ENCODE assay signal across 1 cellular context in the genomic region with DNA sequence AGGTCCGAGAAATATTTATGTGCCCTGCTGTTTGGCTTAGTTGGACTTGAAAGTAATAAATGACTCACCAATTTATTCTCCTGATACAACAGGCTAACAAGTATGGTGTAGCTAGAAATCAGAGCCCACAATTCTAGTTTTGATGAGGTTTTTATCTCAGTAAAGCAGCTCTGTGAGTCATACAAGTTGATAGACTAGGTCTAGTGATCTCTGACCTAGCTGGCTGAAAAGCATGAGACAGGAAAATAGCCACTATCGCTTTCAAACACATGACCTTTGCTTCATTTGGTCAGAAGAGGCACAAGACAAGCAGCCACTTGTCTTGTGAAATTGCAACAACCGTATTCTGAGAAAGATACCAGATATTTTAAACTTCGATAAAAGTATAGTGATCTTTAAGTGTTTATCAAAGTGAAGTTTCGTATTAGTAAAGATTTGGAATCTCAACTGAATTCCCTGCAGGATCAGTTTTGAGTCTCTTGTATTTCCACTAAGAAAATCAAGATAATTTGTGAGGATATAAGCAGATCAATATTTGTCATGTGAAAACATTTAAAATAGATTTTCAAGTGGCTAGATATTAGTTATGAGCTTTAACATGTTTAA.
TF ChIP-seq lines count a peak whose summit lies in the region.

No MANE protein-coding gene starts in this region.

TF ChIP-seq in HepG2, 621 proteins besides CTCF, POLR2A, EP300 and RAD21 (continued from another document and continues in another):
- TF ChIP-seq ATF2 (CRISPR knock-in tag; IDR thresholded peaks at IDR 0.05) (no peak), PPARG (CRISPR knock-in tag; conservative IDR thresholded peaks at IDR 0.05) (peak; percentile 97), ZMAT3 (CRISPR knock-in tag; conservative IDR thresholded peaks at IDR 0.05) (no peak), IRF9 (CRISPR knock-in tag; IDR thresholded peaks at IDR 0.05; ENCODE audit: borderline replicate concordance) (no peak), GMEB2 (CRISPR knock-in tag; IDR thresholded peaks at IDR 0.05; ENCODE audit: low read depth) (no peak), NFE2L1 (CRISPR knock-in tag; IDR thresholded peaks at IDR 0.05; ENCODE audit: borderline replicate concordance) (no peak), ZNF615 (CRISPR knock-in tag; IDR thresholded peaks at IDR 0.05; ENCODE audit: borderline replicate concordance) (no peak), HNRNPK (IDR thresholded peaks at IDR 0.05; ENCODE audit: low read depth, low read length, poor library complexity, severe bottlenecking) (no peak), SCMH1 (CRISPR knock-in tag; IDR thresholded peaks at IDR 0.05; ENCODE audit: borderline replicate concordance) (no peak), ZNF446 (CRISPR knock-in tag; IDR thresholded peaks at IDR 0.05) (no peak), JUN (CRISPR knock-in tag; IDR thresholded peaks at IDR 0.05) (0 out of 2 replicates have a peak, but pooled peaks have one; percentile 55), FOXM1 (CRISPR knock-in tag; IDR thresholded peaks at IDR 0.05) (no peak), SP1 (IDR thresholded peaks at IDR 0.05) (no peak), SP1 (CRISPR knock-in tag; IDR thresholded peaks at IDR 0.05) (no peak), GATAD2A (CRISPR knock-in tag; IDR thresholded peaks at IDR 0.05) (peak; percentile 83), CENPX (CRISPR knock-in tag; IDR thresholded peaks at IDR 0.05) (no peak), HOXA5 (CRISPR knock-in tag; IDR thresholded peaks at IDR 0.05) (no peak), PCBP1 (IDR thresholded peaks at IDR 0.05; ENCODE audit: borderline replicate concordance, low read depth, low read length) (no peak)
- TF ChIP-seq, protein P1, sequence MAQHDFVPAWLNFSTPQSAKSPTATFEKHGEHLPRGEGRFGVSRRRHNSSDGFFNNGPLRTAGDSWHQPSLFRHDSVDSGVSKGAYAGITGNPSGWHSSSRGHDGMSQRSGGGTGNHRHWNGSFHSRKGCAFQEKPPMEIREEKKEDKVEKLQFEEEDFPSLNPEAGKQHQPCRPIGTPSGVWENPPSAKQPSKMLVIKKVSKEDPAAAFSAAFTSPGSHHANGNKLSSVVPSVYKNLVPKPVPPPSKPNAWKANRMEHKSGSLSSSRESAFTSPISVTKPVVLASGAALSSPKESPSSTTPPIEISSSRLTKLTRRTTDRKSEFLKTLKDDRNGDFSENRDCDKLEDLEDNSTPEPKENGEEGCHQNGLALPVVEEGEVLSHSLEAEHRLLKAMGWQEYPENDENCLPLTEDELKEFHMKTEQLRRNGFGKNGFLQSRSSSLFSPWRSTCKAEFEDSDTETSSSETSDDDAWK (CRISPR knock-in tag; IDR thresholded peaks at IDR 0.05): no peak
- TF ChIP-seq, protein P2, sequence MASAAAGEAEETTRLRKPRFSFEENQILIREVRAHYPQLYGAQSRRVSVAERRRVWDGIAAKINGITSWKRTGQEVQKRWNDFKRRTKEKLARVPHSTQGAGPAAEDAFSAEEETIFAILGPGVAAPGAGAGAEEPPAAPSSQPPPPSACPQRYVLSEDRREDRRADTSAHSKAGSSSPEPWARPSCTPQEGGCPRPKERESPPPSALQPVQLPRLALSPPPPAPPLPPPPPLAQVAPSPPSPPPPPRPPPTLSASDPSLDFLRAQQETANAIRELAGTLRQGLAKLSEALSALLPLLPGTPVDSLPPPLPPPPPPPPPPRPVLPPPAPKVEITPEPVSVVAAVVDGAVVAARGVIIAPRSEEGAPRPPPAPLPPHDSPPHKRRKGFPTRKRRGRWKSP (CRISPR knock-in tag; IDR thresholded peaks at IDR 0.05): no peak
- TF ChIP-seq, protein P3, sequence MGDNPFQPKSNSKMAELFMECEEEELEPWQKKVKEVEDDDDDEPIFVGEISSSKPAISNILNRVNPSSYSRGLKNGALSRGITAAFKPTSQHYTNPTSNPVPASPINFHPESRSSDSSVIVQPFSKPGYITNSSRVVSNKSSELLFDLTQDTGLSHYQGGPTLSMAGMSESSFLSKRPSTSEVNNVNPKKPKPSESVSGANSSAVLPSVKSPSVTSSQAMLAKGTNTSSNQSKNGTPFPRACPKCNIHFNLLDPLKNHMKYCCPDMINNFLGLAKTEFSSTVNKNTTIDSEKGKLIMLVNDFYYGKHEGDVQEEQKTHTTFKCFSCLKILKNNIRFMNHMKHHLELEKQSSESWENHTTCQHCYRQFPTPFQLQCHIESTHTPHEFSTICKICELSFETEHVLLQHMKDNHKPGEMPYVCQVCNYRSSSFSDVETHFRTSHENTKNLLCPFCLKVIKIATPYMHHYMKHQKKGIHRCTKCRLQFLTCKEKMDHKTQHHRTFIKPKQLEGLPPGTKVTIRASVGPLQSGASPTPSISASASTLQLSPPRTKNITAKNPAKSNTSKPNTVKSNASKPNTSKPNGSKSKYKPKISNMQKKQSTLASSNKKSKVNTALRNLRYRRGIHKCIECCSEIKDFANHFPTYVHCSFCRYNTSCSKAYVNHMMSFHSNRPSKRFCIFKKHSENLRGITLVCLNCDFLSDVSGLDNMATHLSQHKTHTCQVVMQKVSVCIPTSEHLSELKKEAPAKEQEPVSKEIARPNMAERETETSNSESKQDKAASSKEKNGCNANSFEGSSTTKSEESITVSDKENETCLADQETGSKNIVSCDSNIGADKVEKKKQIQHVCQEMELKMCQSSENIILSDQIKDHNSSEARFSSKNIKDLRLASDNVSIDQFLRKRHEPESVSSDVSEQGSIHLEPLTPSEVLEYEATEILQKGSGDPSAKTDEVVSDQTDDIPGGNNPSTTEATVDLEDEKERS (CRISPR knock-in tag; IDR thresholded peaks at IDR 0.05): no peak
- TF ChIP-seq, protein P4, sequence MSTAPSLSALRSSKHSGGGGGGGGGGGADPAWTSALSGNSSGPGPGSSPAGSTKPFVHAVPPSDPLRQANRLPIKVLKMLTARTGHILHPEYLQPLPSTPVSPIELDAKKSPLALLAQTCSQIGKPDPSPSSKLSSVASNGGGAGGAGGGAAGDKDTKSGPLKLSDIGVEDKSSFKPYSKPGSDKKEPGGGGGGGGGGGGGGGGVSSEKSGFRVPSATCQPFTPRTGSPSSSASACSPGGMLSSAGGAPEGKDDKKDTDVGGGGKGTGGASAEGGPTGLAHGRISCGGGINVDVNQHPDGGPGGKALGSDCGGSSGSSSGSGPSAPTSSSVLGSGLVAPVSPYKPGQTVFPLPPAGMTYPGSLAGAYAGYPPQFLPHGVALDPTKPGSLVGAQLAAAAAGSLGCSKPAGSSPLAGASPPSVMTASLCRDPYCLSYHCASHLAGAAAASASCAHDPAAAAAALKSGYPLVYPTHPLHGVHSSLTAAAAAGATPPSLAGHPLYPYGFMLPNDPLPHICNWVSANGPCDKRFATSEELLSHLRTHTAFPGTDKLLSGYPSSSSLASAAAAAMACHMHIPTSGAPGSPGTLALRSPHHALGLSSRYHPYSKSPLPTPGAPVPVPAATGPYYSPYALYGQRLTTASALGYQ (CRISPR knock-in tag; IDR thresholded peaks at IDR 0.05): no peak
- TF ChIP-seq, protein P5, sequence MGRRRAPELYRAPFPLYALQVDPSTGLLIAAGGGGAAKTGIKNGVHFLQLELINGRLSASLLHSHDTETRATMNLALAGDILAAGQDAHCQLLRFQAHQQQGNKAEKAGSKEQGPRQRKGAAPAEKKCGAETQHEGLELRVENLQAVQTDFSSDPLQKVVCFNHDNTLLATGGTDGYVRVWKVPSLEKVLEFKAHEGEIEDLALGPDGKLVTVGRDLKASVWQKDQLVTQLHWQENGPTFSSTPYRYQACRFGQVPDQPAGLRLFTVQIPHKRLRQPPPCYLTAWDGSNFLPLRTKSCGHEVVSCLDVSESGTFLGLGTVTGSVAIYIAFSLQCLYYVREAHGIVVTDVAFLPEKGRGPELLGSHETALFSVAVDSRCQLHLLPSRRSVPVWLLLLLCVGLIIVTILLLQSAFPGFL (CRISPR knock-in tag; IDR thresholded peaks at IDR 0.05): no peak
- TF ChIP-seq, protein P6, sequence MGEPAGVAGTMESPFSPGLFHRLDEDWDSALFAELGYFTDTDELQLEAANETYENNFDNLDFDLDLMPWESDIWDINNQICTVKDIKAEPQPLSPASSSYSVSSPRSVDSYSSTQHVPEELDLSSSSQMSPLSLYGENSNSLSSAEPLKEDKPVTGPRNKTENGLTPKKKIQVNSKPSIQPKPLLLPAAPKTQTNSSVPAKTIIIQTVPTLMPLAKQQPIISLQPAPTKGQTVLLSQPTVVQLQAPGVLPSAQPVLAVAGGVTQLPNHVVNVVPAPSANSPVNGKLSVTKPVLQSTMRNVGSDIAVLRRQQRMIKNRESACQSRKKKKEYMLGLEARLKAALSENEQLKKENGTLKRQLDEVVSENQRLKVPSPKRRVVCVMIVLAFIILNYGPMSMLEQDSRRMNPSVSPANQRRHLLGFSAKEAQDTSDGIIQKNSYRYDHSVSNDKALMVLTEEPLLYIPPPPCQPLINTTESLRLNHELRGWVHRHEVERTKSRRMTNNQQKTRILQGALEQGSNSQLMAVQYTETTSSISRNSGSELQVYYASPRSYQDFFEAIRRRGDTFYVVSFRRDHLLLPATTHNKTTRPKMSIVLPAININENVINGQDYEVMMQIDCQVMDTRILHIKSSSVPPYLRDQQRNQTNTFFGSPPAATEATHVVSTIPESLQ (CRISPR knock-in tag; conservative IDR thresholded peaks at IDR 0.05): no peak
- TF ChIP-seq, protein P7, sequence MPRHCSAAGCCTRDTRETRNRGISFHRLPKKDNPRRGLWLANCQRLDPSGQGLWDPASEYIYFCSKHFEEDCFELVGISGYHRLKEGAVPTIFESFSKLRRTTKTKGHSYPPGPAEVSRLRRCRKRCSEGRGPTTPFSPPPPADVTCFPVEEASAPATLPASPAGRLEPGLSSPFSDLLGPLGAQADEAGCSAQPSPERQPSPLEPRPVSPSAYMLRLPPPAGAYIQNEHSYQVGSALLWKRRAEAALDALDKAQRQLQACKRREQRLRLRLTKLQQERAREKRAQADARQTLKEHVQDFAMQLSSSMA (CRISPR knock-in tag; IDR thresholded peaks at IDR 0.05): no peak
- TF ChIP-seq, protein P8, sequence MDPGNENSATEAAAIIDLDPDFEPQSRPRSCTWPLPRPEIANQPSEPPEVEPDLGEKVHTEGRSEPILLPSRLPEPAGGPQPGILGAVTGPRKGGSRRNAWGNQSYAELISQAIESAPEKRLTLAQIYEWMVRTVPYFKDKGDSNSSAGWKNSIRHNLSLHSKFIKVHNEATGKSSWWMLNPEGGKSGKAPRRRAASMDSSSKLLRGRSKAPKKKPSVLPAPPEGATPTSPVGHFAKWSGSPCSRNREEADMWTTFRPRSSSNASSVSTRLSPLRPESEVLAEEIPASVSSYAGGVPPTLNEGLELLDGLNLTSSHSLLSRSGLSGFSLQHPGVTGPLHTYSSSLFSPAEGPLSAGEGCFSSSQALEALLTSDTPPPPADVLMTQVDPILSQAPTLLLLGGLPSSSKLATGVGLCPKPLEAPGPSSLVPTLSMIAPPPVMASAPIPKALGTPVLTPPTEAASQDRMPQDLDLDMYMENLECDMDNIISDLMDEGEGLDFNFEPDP (CRISPR knock-in tag; conservative IDR thresholded peaks at IDR 0.05): no peak
- TF ChIP-seq, protein P9, sequence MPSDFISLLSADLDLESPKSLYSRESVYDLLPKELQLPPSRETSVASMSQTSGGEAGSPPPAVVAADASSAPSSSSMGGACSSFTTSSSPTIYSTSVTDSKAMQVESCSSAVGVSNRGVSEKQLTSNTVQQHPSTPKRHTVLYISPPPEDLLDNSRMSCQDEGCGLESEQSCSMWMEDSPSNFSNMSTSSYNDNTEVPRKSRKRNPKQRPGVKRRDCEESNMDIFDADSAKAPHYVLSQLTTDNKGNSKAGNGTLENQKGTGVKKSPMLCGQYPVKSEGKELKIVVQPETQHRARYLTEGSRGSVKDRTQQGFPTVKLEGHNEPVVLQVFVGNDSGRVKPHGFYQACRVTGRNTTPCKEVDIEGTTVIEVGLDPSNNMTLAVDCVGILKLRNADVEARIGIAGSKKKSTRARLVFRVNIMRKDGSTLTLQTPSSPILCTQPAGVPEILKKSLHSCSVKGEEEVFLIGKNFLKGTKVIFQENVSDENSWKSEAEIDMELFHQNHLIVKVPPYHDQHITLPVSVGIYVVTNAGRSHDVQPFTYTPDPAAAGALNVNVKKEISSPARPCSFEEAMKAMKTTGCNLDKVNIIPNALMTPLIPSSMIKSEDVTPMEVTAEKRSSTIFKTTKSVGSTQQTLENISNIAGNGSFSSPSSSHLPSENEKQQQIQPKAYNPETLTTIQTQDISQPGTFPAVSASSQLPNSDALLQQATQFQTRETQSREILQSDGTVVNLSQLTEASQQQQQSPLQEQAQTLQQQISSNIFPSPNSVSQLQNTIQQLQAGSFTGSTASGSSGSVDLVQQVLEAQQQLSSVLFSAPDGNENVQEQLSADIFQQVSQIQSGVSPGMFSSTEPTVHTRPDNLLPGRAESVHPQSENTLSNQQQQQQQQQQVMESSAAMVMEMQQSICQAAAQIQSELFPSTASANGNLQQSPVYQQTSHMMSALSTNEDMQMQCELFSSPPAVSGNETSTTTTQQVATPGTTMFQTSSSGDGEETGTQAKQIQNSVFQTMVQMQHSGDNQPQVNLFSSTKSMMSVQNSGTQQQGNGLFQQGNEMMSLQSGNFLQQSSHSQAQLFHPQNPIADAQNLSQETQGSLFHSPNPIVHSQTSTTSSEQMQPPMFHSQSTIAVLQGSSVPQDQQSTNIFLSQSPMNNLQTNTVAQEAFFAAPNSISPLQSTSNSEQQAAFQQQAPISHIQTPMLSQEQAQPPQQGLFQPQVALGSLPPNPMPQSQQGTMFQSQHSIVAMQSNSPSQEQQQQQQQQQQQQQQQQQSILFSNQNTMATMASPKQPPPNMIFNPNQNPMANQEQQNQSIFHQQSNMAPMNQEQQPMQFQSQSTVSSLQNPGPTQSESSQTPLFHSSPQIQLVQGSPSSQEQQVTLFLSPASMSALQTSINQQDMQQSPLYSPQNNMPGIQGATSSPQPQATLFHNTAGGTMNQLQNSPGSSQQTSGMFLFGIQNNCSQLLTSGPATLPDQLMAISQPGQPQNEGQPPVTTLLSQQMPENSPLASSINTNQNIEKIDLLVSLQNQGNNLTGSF (CRISPR knock-in tag; IDR thresholded peaks at IDR 0.05): no peak
